Comparison of ENCODE assay signal across 8 cellular contexts in the genomic region with DNA sequence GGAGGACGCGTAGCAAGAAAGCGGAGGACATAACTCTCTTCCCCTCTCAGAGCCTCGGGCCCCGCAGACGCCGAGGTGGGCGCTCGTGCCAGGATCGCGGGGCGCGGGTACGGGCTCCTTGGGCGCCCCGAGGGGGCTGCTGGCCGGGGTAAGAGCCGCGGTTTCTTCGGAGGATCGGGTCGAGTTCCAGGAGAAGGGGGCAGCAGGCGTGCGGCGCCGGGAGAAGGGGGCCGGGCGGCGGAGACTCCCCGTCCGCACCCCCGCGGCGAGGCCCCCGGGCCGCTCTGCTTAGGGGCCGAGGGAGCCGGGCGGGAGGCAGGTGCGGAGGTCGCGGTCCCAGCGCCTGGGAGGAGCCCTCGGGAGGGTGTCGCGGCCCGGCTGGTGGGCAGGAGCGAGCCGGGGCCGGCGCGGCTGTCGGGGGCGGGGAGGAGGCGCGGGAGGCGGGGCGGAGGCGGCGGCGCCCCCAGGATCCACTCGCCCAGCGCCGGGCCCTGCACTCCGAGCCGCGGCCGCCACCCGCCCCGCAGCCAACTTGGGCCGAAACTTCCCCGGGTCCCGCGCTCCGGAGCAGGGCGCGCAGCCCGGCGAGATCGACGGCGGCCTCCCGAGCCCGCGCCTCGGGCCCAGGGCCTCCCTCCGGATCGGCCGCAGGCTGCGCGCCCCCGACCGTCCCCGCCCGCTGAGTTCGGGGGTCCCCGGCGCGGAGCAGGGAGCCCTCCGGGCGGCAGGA.
DNase-seq lines count a peak whose midpoint lies in the region; ATAC-seq and TF ChIP-seq lines count a peak whose summit lies in the region.

No MANE protein-coding gene starts in this region.

- CTCF ChIA-PET in CD8-positive, alpha-beta memory T cell (lab: Charles Lee) = no interaction called here

- POLR2A ChIA-PET in CD8-positive, alpha-beta memory T cell (lab: Charles Lee) = no interaction called here

- H3K4me1 ChIP-seq in CD8-positive, alpha-beta memory T cell (ENCODE audit: insufficient read depth, low read length) = peaks cover 39% of the 10 kb centered on the region
- H3K4me1 ChIP-seq in lower lobe of right lung = peaks cover 15% of the 10 kb centered on the region
- H3K4me1 ChIP-seq in uterus = no peaks in the 10 kb centered on the region

- H3K27ac Mint-ChIP-seq in CD8-positive, alpha-beta memory T cell = peak overlapping the region in 1 of 8 donors; percentile 28
- no peak overlapping the region for H3K27ac Mint-ChIP-seq in IgD-negative memory B cell
- H3K27ac Mint-ChIP-seq in chondrocyte (ENCODE audit: unreplicated experiment) = peak overlapping the region; percentile 92

- no peaks in the 10 kb centered on the region for H3K36me3 ChIP-seq in CD8-positive, alpha-beta memory T cell (ENCODE audit: insufficient read depth, low read length)
- H3K36me3 ChIP-seq in lower lobe of right lung (no peaks in the 10 kb centered on the region), uterus (no peaks in the 10 kb centered on the region)

- H3K4me1 Mint-ChIP-seq in CD8-positive, alpha-beta memory T cell = peaks cover 31 to 42% (median 34%) of the 10 kb centered on the region in 3 donors
- H3K4me1 Mint-ChIP-seq in IgD-negative memory B cell (peaks cover 29 to 33% (median 30%) of the 10 kb centered on the region in 3 donors), chondrocyte (ENCODE audit: low read depth) (peaks cover 68% of the 10 kb centered on the region)

- H3K4me3 Mint-ChIP-seq in CD8-positive, alpha-beta memory T cell = peak overlapping the region; percentile 69 to 91 (median 80)
- H3K4me3 Mint-ChIP-seq in IgD-negative memory B cell (peak overlapping the region; percentile 76 to 92 (median 82)), chondrocyte (ENCODE audit: unreplicated experiment) (peak overlapping the region; percentile 83)

- no peak for TF ChIP-seq POLR2A in uterus (IDR thresholded peaks at IDR 0.05)

- H3K27me3 ChIP-seq in CD8-positive, alpha-beta memory T cell (ENCODE audit: insufficient read depth, low read length, poor library complexity, severe bottlenecking) = peaks cover 47% of the 10 kb centered on the region
- peaks cover 49% of the 10 kb centered on the region for H3K27me3 ChIP-seq in lower lobe of right lung (ENCODE audit: low read depth)
- peaks cover 0 to 4% of the 10 kb centered on the region in 2 donors for H3K27me3 ChIP-seq in uterus

- intact Hi-C loops in lower lobe of right lung (cut with DNase I) (no loop called here), uterus (cut with DNase I; ENCODE audit: low total_unique reads) (no loop called here)

- no peak for TF ChIP-seq CTCF in chondrocyte (IDR thresholded peaks at IDR 0.05)
- no peak for TF ChIP-seq CTCF in lower lobe of right lung (IDR thresholded peaks at IDR 0.05)
- TF ChIP-seq CTCF in uterus (IDR thresholded peaks at IDR 0.05) = no peak

- no peaks in the 10 kb centered on the region for H3K9me3 Mint-ChIP-seq in CD8-positive, alpha-beta memory T cell
- peaks cover 0 to 2% (median 0%) of the 10 kb centered on the region in 3 donors for H3K9me3 Mint-ChIP-seq in IgD-negative memory B cell
- H3K9me3 Mint-ChIP-seq in chondrocyte (ENCODE audit: low read depth) = no peaks in the 10 kb centered on the region

- peak in 1 of 2 donors; percentile 46 for ATAC-seq in lower lobe of right lung

- no peak overlapping the region for H3K4me3 ChIP-seq in CD8-positive, alpha-beta memory T cell (ENCODE audit: low read length)
- H3K4me3 ChIP-seq in lower lobe of right lung (peak overlapping the region; percentile 48), uterus (peak overlapping the region; percentile 26 to 49)

- no peaks in the 10 kb centered on the region for H3K9me3 ChIP-seq in CD8-positive, alpha-beta memory T cell (ENCODE audit: low read length)
- H3K9me3 ChIP-seq in lower lobe of right lung (no peaks in the 10 kb centered on the region), uterus (no peaks in the 10 kb centered on the region)

- peaks cover 0 to 7% (median 0%) of the 10 kb centered on the region in 3 donors for H3K36me3 Mint-ChIP-seq in CD8-positive, alpha-beta memory T cell
- H3K36me3 Mint-ChIP-seq in IgD-negative memory B cell (no peaks in the 10 kb centered on the region), chondrocyte (ENCODE audit: low read depth) (no peaks in the 10 kb centered on the region)

- H3K27me3 Mint-ChIP-seq in CD8-positive, alpha-beta memory T cell = peaks cover 66 to 69% of the 10 kb centered on the region in 2 donors
- H3K27me3 Mint-ChIP-seq in IgD-negative memory B cell (peaks cover 67% of the 10 kb centered on the region), chondrocyte (ENCODE audit: low read depth) (no peaks in the 10 kb centered on the region)

- H3K27ac ChIP-seq in CD8-positive, alpha-beta memory T cell (ENCODE audit: low read depth, low read length) = no peak overlapping the region
- H3K27ac ChIP-seq in lower lobe of right lung (no peak overlapping the region), uterus (peak overlapping the region in 1 of 2 donors; percentile 7)

- peak in 1 of 5 donors; percentile 12 for DNase-seq in CD8-positive, alpha-beta memory T cell
- DNase-seq in chondrocyte (ENCODE audit: low spot score) (no peak), lower lobe of right lung (no peak), uterus (no peak), NCI-H446 treated with DMSO at 0.1 percent for 48 hours (lab: John Stamatoyannopoulos, UW) (no peak), occipital lobe (lab: John Stamatoyannopoulos, UW) (no peak), DMS79 treated with DMSO at 0.1 percent for 48 hours (lab: John Stamatoyannopoulos, UW) (no peak)
